Comparison of ENCODE assay signal across 16 cellular contexts in the genomic region with DNA sequence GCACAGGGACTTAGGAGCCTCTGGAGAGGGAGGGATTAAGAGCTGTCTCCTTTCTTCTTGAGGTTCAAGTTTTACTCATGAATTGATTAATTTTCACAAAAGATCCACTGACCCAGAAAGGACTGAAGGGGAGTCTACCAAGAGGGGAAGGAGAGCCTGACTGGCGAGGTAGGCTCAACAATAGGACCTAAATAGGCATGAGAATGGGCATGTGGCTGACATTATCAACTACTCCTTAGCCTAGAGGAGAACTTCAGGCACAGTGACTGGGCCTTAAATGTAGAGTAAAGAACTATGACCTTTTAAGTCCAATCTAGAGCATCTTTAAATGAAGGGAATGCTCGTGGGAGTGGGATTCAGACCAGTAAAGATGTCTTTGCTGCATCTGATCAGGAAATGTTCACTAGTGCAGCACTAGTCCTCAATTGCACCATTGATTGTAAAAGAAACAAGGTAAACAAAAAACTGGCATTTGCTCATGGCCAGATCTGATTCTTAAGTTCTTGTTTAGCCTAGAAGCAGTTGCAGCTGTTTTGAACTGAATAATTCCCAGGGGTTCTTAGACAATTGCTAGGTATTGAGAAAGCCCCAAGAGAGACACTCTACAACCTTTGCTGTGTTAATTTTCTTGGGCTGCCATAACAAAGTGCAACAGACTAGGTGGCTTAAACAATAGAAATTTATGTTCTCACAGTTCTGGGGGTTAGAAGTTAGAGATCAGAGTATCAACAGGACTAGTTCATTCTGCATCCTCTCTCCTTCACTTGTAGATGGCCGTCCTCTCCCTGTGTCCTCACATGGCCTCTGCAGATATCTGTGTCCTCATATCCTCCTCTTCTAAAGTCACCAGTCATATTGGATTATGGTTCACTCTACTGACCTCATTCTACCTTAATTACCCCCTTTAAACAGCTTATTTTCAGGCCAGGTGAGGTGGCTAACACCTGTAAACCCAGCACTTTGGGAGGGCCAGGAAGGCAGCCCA.
DNase-seq lines count a peak whose midpoint lies in the region; ATAC-seq and TF ChIP-seq lines count a peak whose summit lies in the region.
"Had no signal": no experiment of that assay in that cellular context is flagged by ENCODE, and none has a peak within 500 bp of the region (broad histone marks: within the 10 kb centered on the region; RNA-seq: fewer than 3 reads in every experiment).

No MANE protein-coding gene starts in this region.

- CTCF ChIA-PET in OCI-LY7 (lab: Charles Lee; ENCODE audit: unreplicated experiment), result no interaction called here

- peaks cover 62% of the 10 kb centered on the region for H3K4me1 Mint-ChIP-seq in neural progenitor cell
- H3K4me1 Mint-ChIP-seq: CD14-positive monocyte had no signal

- H4K20me1 ChIP-seq in neural progenitor cell (ENCODE audit: low read depth) (no peaks in the 10 kb centered on the region), OCI-LY7 (ENCODE audit: insufficient read depth, low read length) (no peaks in the 10 kb centered on the region)

- H3K4me3 ChIP-seq in body of pancreas, result no peak overlapping the region
- H3K4me3 ChIP-seq in neural progenitor cell, result no peak overlapping the region
- no peak overlapping the region for H3K4me3 ChIP-seq in OCI-LY7 (ENCODE audit: low read depth, low read length, poor library complexity, severe bottlenecking)

- H3K4me2 ChIP-seq in neural progenitor cell, result no peak overlapping the region
- H3K4me2 ChIP-seq in OCI-LY7 (ENCODE audit: low read length), result no peak overlapping the region

- H3K4me1 ChIP-seq in body of pancreas (peaks cover 37% of the 10 kb centered on the region), neural progenitor cell (peaks cover 36% of the 10 kb centered on the region), OCI-LY7 (ENCODE audit: insufficient read depth, low read length, poor library complexity, severe bottlenecking) (no peaks in the 10 kb centered on the region)

- H3K36me3 ChIP-seq in body of pancreas (replicated peaks in 1 of 2; ENCODE audit: insufficient read depth in 1 of 2, low read depth in 2 of 2), result no peaks in the 10 kb centered on the region
- no peaks in the 10 kb centered on the region for H3K36me3 ChIP-seq in neural progenitor cell
- no peaks in the 10 kb centered on the region for H3K36me3 ChIP-seq in OCI-LY7 (ENCODE audit: insufficient read depth, low read length)

- peaks cover 3% of the 10 kb centered on the region for H3K9me3 Mint-ChIP-seq in neural progenitor cell
- H3K9me3 Mint-ChIP-seq: CD8-positive, alpha-beta T cell had no signal

- no TSS peak for BruUV-seq in OCI-LY7 (replicated peaks; lab: Mats Ljungman, UMichigan)

- H3K79me2 ChIP-seq in neural progenitor cell (ENCODE audit: low read depth) (no peaks in the 10 kb centered on the region), OCI-LY7 (ENCODE audit: insufficient read depth, low read depth, low read length) (no peaks in the 10 kb centered on the region)

- no peak for TF ChIP-seq POLR2A in body of pancreas (IDR thresholded peaks at IDR 0.05)

- no peaks in the 10 kb centered on the region for H3K27me3 ChIP-seq in body of pancreas
- no peaks in the 10 kb centered on the region for H3K27me3 ChIP-seq in neural progenitor cell

- no peaks in the 10 kb centered on the region for H3K9me3 ChIP-seq in body of pancreas
- no peaks in the 10 kb centered on the region for H3K9me3 ChIP-seq in neural progenitor cell (ENCODE audit: low read depth)
- no peaks in the 10 kb centered on the region for H3K9me3 ChIP-seq in OCI-LY7 (ENCODE audit: low read length)

- peak overlapping the region; percentile 39 for H3K4me3 Mint-ChIP-seq in neural progenitor cell
- H3K4me3 Mint-ChIP-seq: CD14-positive monocyte; CD8-positive, alpha-beta T cell had no signal

- H3K27ac ChIP-seq in body of pancreas, result peak overlapping the region; percentile 35 to 69 (median 44)
- H3K27ac ChIP-seq in neural progenitor cell, result no peak overlapping the region
- no peak overlapping the region for H3K27ac ChIP-seq in OCI-LY7 (ENCODE audit: low read depth, low read length, poor library complexity, severe bottlenecking)
- H3K27ac ChIP-seq: 22Rv1 had no signal

- peak overlapping the region; percentile 36 for H3K27ac Mint-ChIP-seq in neural progenitor cell
- H3K27ac Mint-ChIP-seq: CD14-positive monocyte; CD8-positive, alpha-beta T cell had no signal

- H3K27me3 Mint-ChIP-seq in neural progenitor cell (ENCODE audit: insufficient read depth, low read depth), result peaks cover 8% of the 10 kb centered on the region

- 32% methylated on average over 3 of the region's 3 CpGs for WGBS in body of pancreas, 2 donors

- H3K9ac ChIP-seq in neural progenitor cell, result no peak overlapping the region

- POLR2A ChIA-PET in OCI-LY7 (lab: Charles Lee), result interaction anchor here (0.7 kb wide), 1 partner anchor 10 kb away, joined by 3 read pairs; no protein-coding TSS in a partner anchor

- TF ChIP-seq CTCF in body of pancreas (IDR thresholded peaks at IDR 0.05) (no peak), neural progenitor cell (IDR thresholded peaks at IDR 0.05) (no peak), OCI-LY7 (conservative IDR thresholded peaks at IDR 0.05; ENCODE audit: low read length) (no peak)

- peaks cover 14% of the 10 kb centered on the region for H3F3A ChIP-seq in neural progenitor cell (ENCODE audit: low read depth)

- ATAC-seq in body of pancreas, result peak; percentile 88
- ATAC-seq in GM21529 (IDR thresholded peaks at IDR 0.05; ENCODE audit: unreplicated experiment), result no peak
- ATAC-seq: CD8-positive, alpha-beta T cell; HCT116 had no signal

- no peak overlapping the region for H2AFZ ChIP-seq in neural progenitor cell (replicated peaks)
- no peak overlapping the region for H2AFZ ChIP-seq in OCI-LY7 (ENCODE audit: low read length)

- intact Hi-C loops in body of pancreas (cut with DNase I), result no loop called here
- intact Hi-C loops in OCI-LY7 (cut with micrococcal nuclease; ENCODE audit: unreplicated experiment), result no loop called here

- DNase-seq in NCI-H2107 treated with DMSO at 0.1 percent for 48 hours (lab: John Stamatoyannopoulos, UW; ENCODE audit: unreplicated experiment), result peak; percentile 2
- no peak for DNase-seq in NCI-H2107 (lab: John Stamatoyannopoulos, UW)
- DNase-seq in NCI-H1436 treated with DMSO at 0.1 percent for 48 hours (lab: John Stamatoyannopoulos, UW), result peak; percentile 69
- peak in 2 of 4 donors; percentile 38 to 73 for DNase-seq in body of pancreas
- no peak for DNase-seq in neural progenitor cell (ENCODE audit: low spot score)
- DNase-seq in OCI-LY7 (ENCODE audit: low spot score), result no peak
- no peak for DNase-seq in RKO (ENCODE audit: low spot score)
- DNase-seq: CD8-positive, alpha-beta T cell; COR-L47; DMS153; DMS79 treated with DMSO at 0.1 percent for 48 hours; GDM1 had no signal

- H3K9me2 ChIP-seq in OCI-LY7 (ENCODE audit: insufficient read depth, low read length), result no peaks in the 10 kb centered on the region

- H3K36me3 Mint-ChIP-seq in neural progenitor cell, result no peaks in the 10 kb centered on the region
- H3K36me3 Mint-ChIP-seq: CD14-positive monocyte; CD8-positive, alpha-beta T cell had no signal

Comparison
In these comparisons a context has a peak if more than half of its experiments do, and no peak if none do; other contexts are left out.
1. DNase-seq: peak in NCI-H2107 treated with DMSO at 0.1 percent for 48 hours (single experiment) and NCI-H1436 treated with DMSO at 0.1 percent for 48 hours (single experiment); none in NCI-H2107 (single experiment), neural progenitor cell (single experiment), OCI-LY7 (single experiment) and RKO (single experiment).
2. H3K27ac ChIP-seq: peak in body of pancreas (4 of 4); none in neural progenitor cell (single experiment) and OCI-LY7 (single experiment).